Comparison of ENCODE assay signal across 14 cellular contexts in the genomic region with DNA sequence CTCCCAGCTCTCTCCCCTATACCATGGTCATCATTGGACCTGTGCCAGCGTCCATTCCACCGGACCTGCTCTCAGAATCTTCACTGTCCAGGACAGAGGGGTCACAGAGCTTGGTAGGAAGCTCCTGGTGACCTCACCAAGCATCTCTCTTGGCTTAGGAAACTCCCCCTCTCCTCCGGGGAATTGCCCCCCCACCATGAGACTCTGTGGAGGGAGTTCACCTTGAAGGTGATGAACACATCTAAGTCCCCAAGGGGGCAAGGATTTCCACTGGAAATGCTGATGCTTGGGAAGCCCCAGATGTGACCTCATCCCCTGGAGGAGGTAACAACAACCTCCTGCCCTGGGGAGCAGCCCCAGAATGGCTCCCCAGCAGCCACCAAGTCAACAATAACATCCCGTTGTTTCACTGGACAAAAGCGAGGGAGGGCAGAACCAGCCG.
DNase-seq lines count a peak whose midpoint lies in the region; ATAC-seq and TF ChIP-seq lines count a peak whose summit lies in the region.
"Had no signal": no experiment of that assay in that cellular context is flagged by ENCODE, and none has a peak within 500 bp of the region (broad histone marks: within the 10 kb centered on the region; RNA-seq: fewer than 3 reads in every experiment).

No MANE protein-coding gene starts in this region.

- H3K9me3 ChIP-seq in RWPE2 (ENCODE audit: severe bottlenecking), result no peaks in the 10 kb centered on the region

- peak overlapping the region; percentile 68 for H3K27ac Mint-ChIP-seq in activated naive CD4-positive, alpha-beta T cell treated with anti-CD3 and anti-CD28 coated beads, Interleukin-2, amount 50 U/mL, for 24 hours

- peaks cover 55% of the 10 kb centered on the region for H3K4me1 Mint-ChIP-seq in activated naive CD4-positive, alpha-beta T cell treated with anti-CD3 and anti-CD28 coated beads, Interleukin-2, amount 50 U/mL, for 24 hours

- peak overlapping the region; percentile 94 for H3K4me3 Mint-ChIP-seq in activated naive CD4-positive, alpha-beta T cell treated with anti-CD3 and anti-CD28 coated beads, Interleukin-2, amount 50 U/mL, for 24 hours

- H3K4me3 ChIP-seq in RWPE2 (ENCODE audit: severe bottlenecking), result no peak overlapping the region

- no peaks in the 10 kb centered on the region for H3K9me3 Mint-ChIP-seq in activated naive CD4-positive, alpha-beta T cell treated with anti-CD3 and anti-CD28 coated beads, Interleukin-2, amount 50 U/mL, for 24 hours

- H3K27me3 ChIP-seq in RWPE2 (ENCODE audit: insufficient read depth, poor library complexity, severe bottlenecking), result no peaks in the 10 kb centered on the region

- peaks cover 10% of the 10 kb centered on the region; the same call in 1 of the 2 replicates for H3K36me3 ChIP-seq in RWPE2 (ENCODE audit: low read depth)

- no peak for DNase-seq in activated naive CD4-positive, alpha-beta T cell treated with anti-CD3 and anti-CD28 coated beads, Interleukin-2, amount 50 U/mL, for 16 hours
- no peak for DNase-seq in RWPE2 (ENCODE audit: low spot score)
- DNase-seq in germinal center (ENCODE audit: low spot score), result peak; percentile 27
- DNase-seq in substantia nigra (lab: John Stamatoyannopoulos, UW), result peak in 9 of 49 donors; percentile 21 to 89 (median 28)
- no peak for DNase-seq in iPS-NIHi11 (ENCODE audit: low spot score)
- DNase-seq: activated CD4-positive, CD25-positive, alpha-beta regulatory T cell; dermis blood vessel endothelial cell; foreskin melanocyte; kidney glomerular epithelial cell; NCI-H2107; stimulated activated CD4-positive, alpha-beta T cell treated with anti-CD3 and anti-CD28 coated beads, Interleukin-12 subunit alpha, Interleukin-12 subunit beta, amount 100 ng/mL, for 4 hours had no signal

- H3K27ac ChIP-seq in RWPE2 (ENCODE audit: poor library complexity, severe bottlenecking) (peak overlapping the region; percentile 95), substantia nigra (ENCODE audit: low read depth, low read length, poor library complexity, severe bottlenecking) (peak overlapping the region; percentile 93)

- peaks cover 25% of the 10 kb centered on the region for H3K4me1 ChIP-seq in RWPE2 (ENCODE audit: insufficient read depth, poor library complexity, severe bottlenecking)

- ATAC-seq in RWPE2 (ENCODE audit: low read depth) (no peak), HG03139 (IDR thresholded peaks at IDR 0.05; ENCODE audit: unreplicated experiment) (no peak), GM19452 (IDR thresholded peaks at IDR 0.05; ENCODE audit: unreplicated experiment) (no peak)

- H3K36me3 Mint-ChIP-seq in activated naive CD4-positive, alpha-beta T cell treated with anti-CD3 and anti-CD28 coated beads, Interleukin-2, amount 50 U/mL, for 24 hours, result peaks cover 21% of the 10 kb centered on the region

- no peaks in the 10 kb centered on the region for H3K27me3 Mint-ChIP-seq in activated naive CD4-positive, alpha-beta T cell treated with anti-CD3 and anti-CD28 coated beads, Interleukin-2, amount 50 U/mL, for 24 hours

- TF ChIP-seq CTCF in RWPE2 (IDR thresholded peaks at IDR 0.05; ENCODE audit: poor library complexity, severe bottlenecking), result no peak
